Comparison of ENCODE assay signal across 1 cellular context in the genomic region with DNA sequence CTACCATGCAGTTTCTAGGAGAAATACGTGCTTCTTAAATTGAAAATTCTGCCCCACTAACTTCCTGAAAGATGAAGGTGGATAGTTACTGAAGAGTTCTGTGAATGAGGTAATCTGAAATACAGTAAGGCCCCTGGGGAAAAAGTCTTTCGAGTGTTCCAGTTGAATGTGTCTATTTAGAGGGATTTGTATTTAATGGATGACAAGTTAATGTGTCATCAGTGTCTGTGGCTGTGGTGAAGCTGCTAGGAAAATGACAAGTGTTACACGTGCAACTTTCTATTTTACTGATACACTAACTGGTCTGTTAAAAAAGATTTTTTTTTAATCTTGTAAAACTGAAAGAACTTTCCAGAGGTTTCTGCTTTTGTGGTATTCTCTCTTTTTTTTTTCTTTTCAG.
TF ChIP-seq lines count a peak whose summit lies in the region.

No MANE protein-coding gene starts in this region.

TF ChIP-seq in GM23338, 12 proteins besides CTCF, POLR2A, EP300 and RAD21 (continued from another document):
- TF ChIP-seq, protein P1, sequence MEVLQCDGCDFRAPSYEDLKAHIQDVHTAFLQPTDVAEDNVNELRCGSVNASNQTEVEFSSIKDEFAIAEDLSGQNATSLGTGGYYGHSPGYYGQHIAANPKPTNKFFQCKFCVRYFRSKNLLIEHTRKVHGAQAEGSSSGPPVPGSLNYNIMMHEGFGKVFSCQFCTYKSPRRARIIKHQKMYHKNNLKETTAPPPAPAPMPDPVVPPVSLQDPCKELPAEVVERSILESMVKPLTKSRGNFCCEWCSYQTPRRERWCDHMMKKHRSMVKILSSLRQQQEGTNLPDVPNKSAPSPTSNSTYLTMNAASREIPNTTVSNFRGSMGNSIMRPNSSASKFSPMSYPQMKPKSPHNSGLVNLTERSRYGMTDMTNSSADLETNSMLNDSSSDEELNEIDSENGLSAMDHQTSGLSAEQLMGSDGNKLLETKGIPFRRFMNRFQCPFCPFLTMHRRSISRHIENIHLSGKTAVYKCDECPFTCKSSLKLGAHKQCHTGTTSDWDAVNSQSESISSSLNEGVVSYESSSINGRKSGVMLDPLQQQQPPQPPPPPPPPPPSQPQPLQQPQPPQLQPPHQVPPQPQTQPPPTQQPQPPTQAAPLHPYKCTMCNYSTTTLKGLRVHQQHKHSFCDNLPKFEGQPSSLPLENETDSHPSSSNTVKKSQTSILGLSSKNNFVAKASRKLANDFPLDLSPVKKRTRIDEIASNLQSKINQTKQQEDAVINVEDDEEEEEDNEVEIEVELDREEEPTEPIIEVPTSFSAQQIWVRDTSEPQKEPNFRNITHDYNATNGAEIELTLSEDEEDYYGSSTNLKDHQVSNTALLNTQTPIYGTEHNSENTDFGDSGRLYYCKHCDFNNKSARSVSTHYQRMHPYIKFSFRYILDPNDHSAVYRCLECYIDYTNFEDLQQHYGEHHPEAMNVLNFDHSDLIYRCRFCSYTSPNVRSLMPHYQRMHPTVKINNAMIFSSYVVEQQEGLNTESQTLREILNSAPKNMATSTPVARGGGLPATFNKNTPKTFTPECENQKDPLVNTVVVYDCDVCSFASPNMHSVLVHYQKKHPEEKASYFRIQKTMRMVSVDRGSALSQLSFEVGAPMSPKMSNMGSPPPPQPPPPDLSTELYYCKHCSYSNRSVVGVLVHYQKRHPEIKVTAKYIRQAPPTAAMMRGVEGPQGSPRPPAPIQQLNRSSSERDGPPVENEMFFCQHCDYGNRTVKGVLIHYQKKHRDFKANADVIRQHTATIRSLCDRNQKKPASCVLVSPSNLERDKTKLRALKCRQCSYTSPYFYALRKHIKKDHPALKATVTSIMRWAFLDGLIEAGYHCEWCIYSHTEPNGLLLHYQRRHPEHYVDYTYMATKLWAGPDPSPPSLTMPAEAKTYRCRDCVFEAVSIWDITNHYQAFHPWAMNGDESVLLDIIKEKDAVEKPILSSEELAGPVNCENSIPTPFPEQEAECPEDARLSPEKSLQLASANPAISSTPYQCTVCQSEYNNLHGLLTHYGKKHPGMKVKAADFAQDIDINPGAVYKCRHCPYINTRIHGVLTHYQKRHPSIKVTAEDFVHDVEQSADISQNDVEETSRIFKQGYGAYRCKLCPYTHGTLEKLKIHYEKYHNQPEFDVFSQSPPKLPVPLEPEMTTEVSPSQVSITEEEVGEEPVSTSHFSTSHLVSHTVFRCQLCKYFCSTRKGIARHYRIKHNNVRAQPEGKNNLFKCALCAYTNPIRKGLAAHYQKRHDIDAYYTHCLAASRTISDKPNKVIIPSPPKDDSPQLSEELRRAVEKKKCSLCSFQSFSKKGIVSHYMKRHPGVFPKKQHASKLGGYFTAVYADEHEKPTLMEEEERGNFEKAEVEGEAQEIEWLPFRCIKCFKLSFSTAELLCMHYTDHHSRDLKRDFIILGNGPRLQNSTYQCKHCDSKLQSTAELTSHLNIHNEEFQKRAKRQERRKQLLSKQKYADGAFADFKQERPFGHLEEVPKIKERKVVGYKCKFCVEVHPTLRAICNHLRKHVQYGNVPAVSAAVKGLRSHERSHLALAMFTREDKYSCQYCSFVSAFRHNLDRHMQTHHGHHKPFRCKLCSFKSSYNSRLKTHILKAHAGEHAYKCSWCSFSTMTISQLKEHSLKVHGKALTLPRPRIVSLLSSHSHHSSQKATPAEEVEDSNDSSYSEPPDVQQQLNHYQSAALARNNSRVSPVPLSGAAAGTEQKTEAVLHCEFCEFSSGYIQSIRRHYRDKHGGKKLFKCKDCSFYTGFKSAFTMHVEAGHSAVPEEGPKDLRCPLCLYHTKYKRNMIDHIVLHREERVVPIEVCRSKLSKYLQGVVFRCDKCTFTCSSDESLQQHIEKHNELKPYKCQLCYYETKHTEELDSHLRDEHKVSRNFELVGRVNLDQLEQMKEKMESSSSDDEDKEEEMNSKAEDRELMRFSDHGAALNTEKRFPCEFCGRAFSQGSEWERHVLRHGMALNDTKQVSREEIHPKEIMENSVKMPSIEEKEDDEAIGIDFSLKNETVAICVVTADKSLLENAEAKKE (CRISPR knock-in tag; IDR thresholded peaks at IDR 0.05), result no peak
- TF ChIP-seq ZNF331 (CRISPR knock-in tag; IDR thresholded peaks at IDR 0.05; ENCODE audit: low read depth) (no peak), CREB1 (CRISPR knock-in tag; IDR thresholded peaks at IDR 0.05; ENCODE audit: low read depth) (no peak), EZH2phosphoT487 (IDR thresholded peaks at IDR 0.05; ENCODE audit: unreplicated experiment) (no peak), EZH2 (IDR thresholded peaks at IDR 0.05; ENCODE audit: low read depth, unreplicated experiment) (no peak)
TF ChIP-seq in GM23338: peak in this region for 0.
